Comparison of ENCODE assay signal across 1 cellular context in the genomic region with DNA sequence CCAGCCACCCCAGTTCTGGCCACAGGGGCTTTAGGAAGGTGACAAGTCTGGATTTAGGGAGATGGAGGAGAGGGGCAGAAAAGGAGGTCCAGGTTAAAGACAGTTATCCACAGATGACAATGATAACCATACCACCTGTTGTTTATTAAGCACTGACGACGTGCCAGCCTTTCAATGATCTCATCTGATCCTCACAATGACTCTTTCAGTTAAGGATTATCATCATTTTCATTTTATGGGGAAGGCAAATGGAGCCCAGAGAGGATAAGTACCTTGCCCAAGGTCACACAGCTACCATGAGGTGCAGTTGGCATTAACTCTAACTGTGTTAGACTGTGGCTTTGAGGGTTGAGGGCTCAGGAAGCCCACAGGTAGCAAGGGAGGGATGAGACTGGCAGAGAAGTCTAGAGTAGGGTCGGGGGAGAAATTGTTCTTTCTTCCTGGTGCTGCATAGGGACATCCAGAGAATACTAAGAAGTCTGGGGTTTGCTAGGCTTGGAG.
TF ChIP-seq lines count a peak whose summit lies in the region.

No MANE protein-coding gene starts in this region.

TF ChIP-seq in H1, 55 proteins besides CTCF, POLR2A, EP300 and RAD21 (continued from another document):
- TF ChIP-seq, protein P1, sequence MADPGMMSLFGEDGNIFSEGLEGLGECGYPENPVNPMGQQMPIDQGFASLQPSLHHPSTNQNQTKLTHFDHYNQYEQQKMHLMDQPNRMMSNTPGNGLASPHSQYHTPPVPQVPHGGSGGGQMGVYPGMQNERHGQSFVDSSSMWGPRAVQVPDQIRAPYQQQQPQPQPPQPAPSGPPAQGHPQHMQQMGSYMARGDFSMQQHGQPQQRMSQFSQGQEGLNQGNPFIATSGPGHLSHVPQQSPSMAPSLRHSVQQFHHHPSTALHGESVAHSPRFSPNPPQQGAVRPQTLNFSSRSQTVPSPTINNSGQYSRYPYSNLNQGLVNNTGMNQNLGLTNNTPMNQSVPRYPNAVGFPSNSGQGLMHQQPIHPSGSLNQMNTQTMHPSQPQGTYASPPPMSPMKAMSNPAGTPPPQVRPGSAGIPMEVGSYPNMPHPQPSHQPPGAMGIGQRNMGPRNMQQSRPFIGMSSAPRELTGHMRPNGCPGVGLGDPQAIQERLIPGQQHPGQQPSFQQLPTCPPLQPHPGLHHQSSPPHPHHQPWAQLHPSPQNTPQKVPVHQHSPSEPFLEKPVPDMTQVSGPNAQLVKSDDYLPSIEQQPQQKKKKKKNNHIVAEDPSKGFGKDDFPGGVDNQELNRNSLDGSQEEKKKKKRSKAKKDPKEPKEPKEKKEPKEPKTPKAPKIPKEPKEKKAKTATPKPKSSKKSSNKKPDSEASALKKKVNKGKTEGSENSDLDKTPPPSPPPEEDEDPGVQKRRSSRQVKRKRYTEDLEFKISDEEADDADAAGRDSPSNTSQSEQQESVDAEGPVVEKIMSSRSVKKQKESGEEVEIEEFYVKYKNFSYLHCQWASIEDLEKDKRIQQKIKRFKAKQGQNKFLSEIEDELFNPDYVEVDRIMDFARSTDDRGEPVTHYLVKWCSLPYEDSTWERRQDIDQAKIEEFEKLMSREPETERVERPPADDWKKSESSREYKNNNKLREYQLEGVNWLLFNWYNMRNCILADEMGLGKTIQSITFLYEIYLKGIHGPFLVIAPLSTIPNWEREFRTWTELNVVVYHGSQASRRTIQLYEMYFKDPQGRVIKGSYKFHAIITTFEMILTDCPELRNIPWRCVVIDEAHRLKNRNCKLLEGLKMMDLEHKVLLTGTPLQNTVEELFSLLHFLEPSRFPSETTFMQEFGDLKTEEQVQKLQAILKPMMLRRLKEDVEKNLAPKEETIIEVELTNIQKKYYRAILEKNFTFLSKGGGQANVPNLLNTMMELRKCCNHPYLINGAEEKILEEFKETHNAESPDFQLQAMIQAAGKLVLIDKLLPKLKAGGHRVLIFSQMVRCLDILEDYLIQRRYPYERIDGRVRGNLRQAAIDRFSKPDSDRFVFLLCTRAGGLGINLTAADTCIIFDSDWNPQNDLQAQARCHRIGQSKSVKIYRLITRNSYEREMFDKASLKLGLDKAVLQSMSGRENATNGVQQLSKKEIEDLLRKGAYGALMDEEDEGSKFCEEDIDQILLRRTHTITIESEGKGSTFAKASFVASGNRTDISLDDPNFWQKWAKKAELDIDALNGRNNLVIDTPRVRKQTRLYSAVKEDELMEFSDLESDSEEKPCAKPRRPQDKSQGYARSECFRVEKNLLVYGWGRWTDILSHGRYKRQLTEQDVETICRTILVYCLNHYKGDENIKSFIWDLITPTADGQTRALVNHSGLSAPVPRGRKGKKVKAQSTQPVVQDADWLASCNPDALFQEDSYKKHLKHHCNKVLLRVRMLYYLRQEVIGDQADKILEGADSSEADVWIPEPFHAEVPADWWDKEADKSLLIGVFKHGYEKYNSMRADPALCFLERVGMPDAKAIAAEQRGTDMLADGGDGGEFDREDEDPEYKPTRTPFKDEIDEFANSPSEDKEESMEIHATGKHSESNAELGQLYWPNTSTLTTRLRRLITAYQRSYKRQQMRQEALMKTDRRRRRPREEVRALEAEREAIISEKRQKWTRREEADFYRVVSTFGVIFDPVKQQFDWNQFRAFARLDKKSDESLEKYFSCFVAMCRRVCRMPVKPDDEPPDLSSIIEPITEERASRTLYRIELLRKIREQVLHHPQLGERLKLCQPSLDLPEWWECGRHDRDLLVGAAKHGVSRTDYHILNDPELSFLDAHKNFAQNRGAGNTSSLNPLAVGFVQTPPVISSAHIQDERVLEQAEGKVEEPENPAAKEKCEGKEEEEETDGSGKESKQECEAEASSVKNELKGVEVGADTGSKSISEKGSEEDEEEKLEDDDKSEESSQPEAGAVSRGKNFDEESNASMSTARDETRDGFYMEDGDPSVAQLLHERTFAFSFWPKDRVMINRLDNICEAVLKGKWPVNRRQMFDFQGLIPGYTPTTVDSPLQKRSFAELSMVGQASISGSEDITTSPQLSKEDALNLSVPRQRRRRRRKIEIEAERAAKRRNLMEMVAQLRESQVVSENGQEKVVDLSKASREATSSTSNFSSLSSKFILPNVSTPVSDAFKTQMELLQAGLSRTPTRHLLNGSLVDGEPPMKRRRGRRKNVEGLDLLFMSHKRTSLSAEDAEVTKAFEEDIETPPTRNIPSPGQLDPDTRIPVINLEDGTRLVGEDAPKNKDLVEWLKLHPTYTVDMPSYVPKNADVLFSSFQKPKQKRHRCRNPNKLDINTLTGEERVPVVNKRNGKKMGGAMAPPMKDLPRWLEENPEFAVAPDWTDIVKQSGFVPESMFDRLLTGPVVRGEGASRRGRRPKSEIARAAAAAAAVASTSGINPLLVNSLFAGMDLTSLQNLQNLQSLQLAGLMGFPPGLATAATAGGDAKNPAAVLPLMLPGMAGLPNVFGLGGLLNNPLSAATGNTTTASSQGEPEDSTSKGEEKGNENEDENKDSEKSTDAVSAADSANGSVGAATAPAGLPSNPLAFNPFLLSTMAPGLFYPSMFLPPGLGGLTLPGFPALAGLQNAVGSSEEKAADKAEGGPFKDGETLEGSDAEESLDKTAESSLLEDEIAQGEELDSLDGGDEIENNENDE (IDR thresholded peaks at IDR 0.05; ENCODE audit: insufficient replicate concordance, low read length) = no peak
- no peak for TF ChIP-seq RBBP5 (IDR thresholded peaks at IDR 0.05; ENCODE audit: borderline replicate concordance, low read depth, low read length)
- TF ChIP-seq NANOG (IDR thresholded peaks at IDR 0.05; ENCODE audit: insufficient read depth, low read depth, low read length, poor library complexity, severe bottlenecking) = no peak
- no peak for TF ChIP-seq KDM5A (IDR thresholded peaks at IDR 0.05; ENCODE audit: low read length)
- no peak for TF ChIP-seq SAP30 (IDR thresholded peaks at IDR 0.05; ENCODE audit: insufficient read depth, insufficient replicate concordance, low read length)
- no peak for TF ChIP-seq FOSL1 (IDR thresholded peaks at IDR 0.05; ENCODE audit: insufficient read depth, low read depth, low read length)
- TF ChIP-seq CTBP2 (IDR thresholded peaks at IDR 0.05; ENCODE audit: borderline replicate concordance, insufficient read depth, insufficient read length, low read length) = no peak
- no peak for TF ChIP-seq JUN (IDR thresholded peaks at IDR 0.05; ENCODE audit: low read depth, low read length)
- TF ChIP-seq ASH2L (IDR thresholded peaks at IDR 0.05; ENCODE audit: low read length) = no peak
- TF ChIP-seq BCL11A (IDR thresholded peaks at IDR 0.05; ENCODE audit: low read depth in 2 of 2, low read length in 2 of 2) = no peak
- TF ChIP-seq, protein P2, sequence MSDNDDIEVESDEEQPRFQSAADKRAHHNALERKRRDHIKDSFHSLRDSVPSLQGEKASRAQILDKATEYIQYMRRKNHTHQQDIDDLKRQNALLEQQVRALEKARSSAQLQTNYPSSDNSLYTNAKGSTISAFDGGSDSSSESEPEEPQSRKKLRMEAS (IDR thresholded peaks at IDR 0.05) = no peak
